In the genomic region with DNA sequence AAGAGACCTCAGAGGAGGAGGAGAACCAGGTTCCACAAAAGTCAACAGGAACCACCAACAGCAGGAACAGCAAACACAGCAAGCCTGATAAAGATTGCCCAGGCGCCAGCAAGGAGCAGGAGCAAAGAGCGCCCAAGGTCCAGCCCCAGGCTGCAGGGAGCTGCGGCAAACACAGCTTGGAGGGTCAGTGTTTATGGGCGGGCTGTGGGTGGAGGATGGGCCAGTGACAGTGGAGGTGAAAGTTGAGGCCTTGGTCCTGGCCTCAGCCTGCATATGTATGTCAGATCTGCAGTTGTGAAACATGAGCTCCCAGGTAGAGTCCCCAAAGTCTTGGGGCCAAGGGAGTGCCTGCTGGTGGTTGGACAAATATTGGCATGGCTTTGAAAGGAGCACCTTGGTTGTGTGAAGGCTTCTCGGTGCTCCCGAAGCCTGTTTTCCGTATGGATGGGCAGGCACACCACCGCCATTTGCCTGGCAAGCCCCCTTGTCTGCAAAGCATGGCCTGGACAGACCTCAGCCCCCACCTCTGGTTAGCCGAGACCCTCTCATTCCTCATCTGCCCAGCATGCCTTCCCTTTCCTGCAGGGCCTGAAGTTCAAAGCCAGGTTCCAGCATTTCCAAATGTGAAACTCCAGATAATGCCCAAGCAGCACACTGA, we compare ENCODE assay signal across 2 cellular contexts.
A peak's percentile ranks its signal among the peaks of the same experiment; 100 is the strongest.
TF ChIP-seq lines count a peak whose summit lies in the region.

No MANE protein-coding gene starts in this region.

TF ChIP-seq in K562, 482 proteins besides CTCF, POLR2A, EP300 and RAD21:
- TF ChIP-seq GABPB1 (CRISPR knock-in tag; IDR thresholded peaks at IDR 0.05), result no peak
- peak; percentile 12; the same call in 1 of the 2 replicates for TF ChIP-seq CREM (IDR thresholded peaks at IDR 0.05; ENCODE audit: low read depth)
- TF ChIP-seq XRCC5 (IDR thresholded peaks at IDR 0.05; ENCODE audit: low read depth, low read length), result no peak
- TF ChIP-seq POLR2G (IDR thresholded peaks at IDR 0.05; ENCODE audit: low read depth, low read length), result peak; percentile 47
- TF ChIP-seq, protein P1, sequence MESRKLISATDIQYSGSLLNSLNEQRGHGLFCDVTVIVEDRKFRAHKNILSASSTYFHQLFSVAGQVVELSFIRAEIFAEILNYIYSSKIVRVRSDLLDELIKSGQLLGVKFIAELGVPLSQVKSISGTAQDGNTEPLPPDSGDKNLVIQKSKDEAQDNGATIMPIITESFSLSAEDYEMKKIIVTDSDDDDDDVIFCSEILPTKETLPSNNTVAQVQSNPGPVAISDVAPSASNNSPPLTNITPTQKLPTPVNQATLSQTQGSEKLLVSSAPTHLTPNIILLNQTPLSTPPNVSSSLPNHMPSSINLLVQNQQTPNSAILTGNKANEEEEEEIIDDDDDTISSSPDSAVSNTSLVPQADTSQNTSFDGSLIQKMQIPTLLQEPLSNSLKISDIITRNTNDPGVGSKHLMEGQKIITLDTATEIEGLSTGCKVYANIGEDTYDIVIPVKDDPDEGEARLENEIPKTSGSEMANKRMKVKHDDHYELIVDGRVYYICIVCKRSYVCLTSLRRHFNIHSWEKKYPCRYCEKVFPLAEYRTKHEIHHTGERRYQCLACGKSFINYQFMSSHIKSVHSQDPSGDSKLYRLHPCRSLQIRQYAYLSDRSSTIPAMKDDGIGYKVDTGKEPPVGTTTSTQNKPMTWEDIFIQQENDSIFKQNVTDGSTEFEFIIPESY (CRISPR knock-in tag; IDR thresholded peaks at IDR 0.05), result 0 out of 2 replicates have a peak, but pooled peaks have one; percentile 31
- peak; percentile 59; the same call in 1 of the 2 replicates for TF ChIP-seq CBFB (CRISPR knock-in tag; IDR thresholded peaks at IDR 0.05)
- TF ChIP-seq, protein P2, sequence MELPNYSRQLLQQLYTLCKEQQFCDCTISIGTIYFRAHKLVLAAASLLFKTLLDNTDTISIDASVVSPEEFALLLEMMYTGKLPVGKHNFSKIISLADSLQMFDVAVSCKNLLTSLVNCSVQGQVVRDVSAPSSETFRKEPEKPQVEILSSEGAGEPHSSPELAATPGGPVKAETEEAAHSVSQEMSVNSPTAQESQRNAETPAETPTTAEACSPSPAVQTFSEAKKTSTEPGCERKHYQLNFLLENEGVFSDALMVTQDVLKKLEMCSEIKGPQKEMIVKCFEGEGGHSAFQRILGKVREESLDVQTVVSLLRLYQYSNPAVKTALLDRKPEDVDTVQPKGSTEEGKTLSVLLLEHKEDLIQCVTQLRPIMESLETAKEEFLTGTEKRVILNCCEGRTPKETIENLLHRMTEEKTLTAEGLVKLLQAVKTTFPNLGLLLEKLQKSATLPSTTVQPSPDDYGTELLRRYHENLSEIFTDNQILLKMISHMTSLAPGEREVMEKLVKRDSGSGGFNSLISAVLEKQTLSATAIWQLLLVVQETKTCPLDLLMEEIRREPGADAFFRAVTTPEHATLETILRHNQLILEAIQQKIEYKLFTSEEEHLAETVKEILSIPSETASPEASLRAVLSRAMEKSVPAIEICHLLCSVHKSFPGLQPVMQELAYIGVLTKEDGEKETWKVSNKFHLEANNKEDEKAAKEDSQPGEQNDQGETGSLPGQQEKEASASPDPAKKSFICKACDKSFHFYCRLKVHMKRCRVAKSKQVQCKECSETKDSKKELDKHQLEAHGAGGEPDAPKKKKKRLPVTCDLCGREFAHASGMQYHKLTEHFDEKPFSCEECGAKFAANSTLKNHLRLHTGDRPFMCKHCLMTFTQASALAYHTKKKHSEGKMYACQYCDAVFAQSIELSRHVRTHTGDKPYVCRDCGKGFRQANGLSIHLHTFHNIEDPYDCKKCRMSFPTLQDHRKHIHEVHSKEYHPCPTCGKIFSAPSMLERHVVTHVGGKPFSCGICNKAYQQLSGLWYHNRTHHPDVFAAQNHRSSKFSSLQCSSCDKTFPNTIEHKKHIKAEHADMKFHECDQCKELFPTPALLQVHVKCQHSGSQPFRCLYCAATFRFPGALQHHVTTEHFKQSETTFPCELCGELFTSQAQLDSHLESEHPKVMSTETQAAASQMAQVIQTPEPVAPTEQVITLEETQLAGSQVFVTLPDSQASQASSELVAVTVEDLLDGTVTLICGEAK (IDR thresholded peaks at IDR 0.05), result no peak
- TF ChIP-seq, protein P2 (CRISPR knock-in tag; IDR thresholded peaks at IDR 0.05), result no peak
- TF ChIP-seq ILK (tag; IDR thresholded peaks at IDR 0.05; ENCODE audit: borderline replicate concordance, low read depth), result no peak
- TF ChIP-seq KDM4B (IDR thresholded peaks at IDR 0.05; ENCODE audit: borderline replicate concordance in 2 of 2, low read depth in 1 of 2), result 0 out of 4 replicates have a peak, but pooled peaks of 1 of the 2 experiments have one; percentile 36

TF ChIP-seq in liver, 16 proteins besides CTCF, POLR2A, EP300 and RAD21:
- TF ChIP-seq HNF4G (IDR thresholded peaks at IDR 0.05), result no peak
- peak; percentile 8 to 13 for TF ChIP-seq RXRA (IDR thresholded peaks at IDR 0.05)
- TF ChIP-seq FOXA1 (IDR thresholded peaks at IDR 0.05), result no peak
- no peak for TF ChIP-seq EGR1 (IDR thresholded peaks at IDR 0.05; ENCODE audit: low read depth in 2 of 2)
- TF ChIP-seq, protein P3, sequence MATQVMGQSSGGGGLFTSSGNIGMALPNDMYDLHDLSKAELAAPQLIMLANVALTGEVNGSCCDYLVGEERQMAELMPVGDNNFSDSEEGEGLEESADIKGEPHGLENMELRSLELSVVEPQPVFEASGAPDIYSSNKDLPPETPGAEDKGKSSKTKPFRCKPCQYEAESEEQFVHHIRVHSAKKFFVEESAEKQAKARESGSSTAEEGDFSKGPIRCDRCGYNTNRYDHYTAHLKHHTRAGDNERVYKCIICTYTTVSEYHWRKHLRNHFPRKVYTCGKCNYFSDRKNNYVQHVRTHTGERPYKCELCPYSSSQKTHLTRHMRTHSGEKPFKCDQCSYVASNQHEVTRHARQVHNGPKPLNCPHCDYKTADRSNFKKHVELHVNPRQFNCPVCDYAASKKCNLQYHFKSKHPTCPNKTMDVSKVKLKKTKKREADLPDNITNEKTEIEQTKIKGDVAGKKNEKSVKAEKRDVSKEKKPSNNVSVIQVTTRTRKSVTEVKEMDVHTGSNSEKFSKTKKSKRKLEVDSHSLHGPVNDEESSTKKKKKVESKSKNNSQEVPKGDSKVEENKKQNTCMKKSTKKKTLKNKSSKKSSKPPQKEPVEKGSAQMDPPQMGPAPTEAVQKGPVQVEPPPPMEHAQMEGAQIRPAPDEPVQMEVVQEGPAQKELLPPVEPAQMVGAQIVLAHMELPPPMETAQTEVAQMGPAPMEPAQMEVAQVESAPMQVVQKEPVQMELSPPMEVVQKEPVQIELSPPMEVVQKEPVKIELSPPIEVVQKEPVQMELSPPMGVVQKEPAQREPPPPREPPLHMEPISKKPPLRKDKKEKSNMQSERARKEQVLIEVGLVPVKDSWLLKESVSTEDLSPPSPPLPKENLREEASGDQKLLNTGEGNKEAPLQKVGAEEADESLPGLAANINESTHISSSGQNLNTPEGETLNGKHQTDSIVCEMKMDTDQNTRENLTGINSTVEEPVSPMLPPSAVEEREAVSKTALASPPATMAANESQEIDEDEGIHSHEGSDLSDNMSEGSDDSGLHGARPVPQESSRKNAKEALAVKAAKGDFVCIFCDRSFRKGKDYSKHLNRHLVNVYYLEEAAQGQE (IDR thresholded peaks at IDR 0.05), result no peak
- TF ChIP-seq, protein P4, sequence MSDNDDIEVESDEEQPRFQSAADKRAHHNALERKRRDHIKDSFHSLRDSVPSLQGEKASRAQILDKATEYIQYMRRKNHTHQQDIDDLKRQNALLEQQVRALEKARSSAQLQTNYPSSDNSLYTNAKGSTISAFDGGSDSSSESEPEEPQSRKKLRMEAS (IDR thresholded peaks at IDR 0.05), result no peak
- TF ChIP-seq HNF4A (conservative IDR thresholded peaks at IDR 0.05), result peak in 1 of 2 donors; percentile 27
- no peak for TF ChIP-seq NR2F2 (IDR thresholded peaks at IDR 0.05)
TF ChIP-seq in liver: peak in this region for 2.
